In the genomic region with DNA sequence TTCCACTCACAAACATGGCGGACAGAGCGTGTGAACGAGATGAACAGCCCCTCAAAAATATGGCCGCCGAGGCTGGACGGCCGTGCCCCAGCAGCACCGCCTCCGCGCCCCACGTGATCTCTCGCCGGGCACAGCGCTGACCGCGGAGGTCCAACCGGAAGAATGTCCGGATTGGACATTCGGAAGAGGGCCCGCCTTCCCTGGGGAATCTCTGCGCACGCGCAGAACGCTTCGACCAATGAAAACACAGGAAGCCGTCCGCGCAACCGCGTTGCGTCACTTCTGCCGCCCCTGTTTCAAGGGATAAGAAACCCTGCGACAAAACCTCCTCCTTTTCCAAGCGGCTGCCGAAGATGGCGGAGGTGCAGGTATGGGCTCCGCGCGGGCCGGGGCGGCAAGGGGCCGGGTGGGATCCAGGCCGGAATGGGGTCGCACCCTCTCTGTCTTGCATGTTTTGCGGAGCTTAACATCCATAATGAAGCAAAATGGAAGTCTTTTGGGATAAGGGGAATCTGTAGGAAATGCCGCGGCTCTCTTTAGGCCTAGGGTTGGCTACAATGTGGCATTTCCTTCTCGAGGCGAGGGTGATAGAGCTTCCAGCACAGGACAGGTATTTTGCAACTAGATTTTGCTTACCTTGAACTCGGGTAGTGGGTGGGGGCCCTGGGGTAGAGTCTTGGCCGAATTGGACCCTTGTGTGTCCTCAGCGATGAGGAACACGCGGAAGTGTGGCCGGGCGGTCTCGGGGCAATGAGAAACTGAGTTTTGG, we compare ENCODE assay signal across 8 cellular contexts. TPM values are rescaled to one million over a fixed set of nuclear protein-coding genes. Genes with fewer than 3 reads are reported as not detected.
DNase-seq lines count a peak whose midpoint lies in the region; ATAC-seq, FAIRE-seq and TF ChIP-seq lines count a peak whose summit lies in the region.

A gene (plus strand): TSS at position 332 of the 769 bp plus-strand sequence. CDS start 22 bp downstream, at position 354.

- H3F3A ChIP-seq in Loucy (ENCODE audit: low read depth), result peaks cover 8% of the 10 kb centered on the region

- no peak for TF ChIP-seq CTCF in Loucy (conservative IDR thresholded peaks at IDR 0.05; ENCODE audit: low read length)
- no peak for TF ChIP-seq CTCF in natural killer cell (IDR thresholded peaks at IDR 0.05)

- H3K4me1 Mint-ChIP-seq in natural killer cell, result peaks cover 25 to 29% of the 10 kb centered on the region in 2 donors

- TF ChIP-seq POLR2A in H54 (IDR thresholded peaks at IDR 0.05; ENCODE audit: low read depth, low read length), result peak; percentile 96
- peak; percentile 99 for TF ChIP-seq POLR2A in Raji (IDR thresholded peaks at IDR 0.05; ENCODE audit: insufficient read depth, low read depth, low read length)

- peaks cover 50% of the 10 kb centered on the region for H3K79me2 ChIP-seq in Loucy (ENCODE audit: insufficient read depth, low read length)

- intact Hi-C loops in natural killer cell (cut with micrococcal nuclease), result loop anchor here (1.0 to 5.0 kb wide), 3 partner anchors 9 to 390 kb away; a partner anchor contains a TSS

- FAIRE-seq in H54 (lab: Jason Lieb, UNC), result peak; percentile 64

- H3K9ac ChIP-seq in Loucy (ENCODE audit: low read depth, low read length, poor library complexity, severe bottlenecking), result peak within 1 kb of the TSS; percentile 98

- peaks cover 35% of the 10 kb centered on the region for H3K36me3 ChIP-seq in Loucy (ENCODE audit: insufficient read depth, low read length)

- peak; percentile 90 to 98 (median 94) for ATAC-seq in natural killer cell

- peak within 1 kb of the TSS; percentile 92 to 98 for H3K27ac Mint-ChIP-seq in natural killer cell

- H2AFZ ChIP-seq in Loucy (ENCODE audit: low read length), result peak within 1 kb of the TSS; percentile 66; the same call in 1 of the 2 replicates

- H3K4me1 ChIP-seq in Loucy (ENCODE audit: insufficient read depth, low read length, poor library complexity, severe bottlenecking), result peaks cover 18% of the 10 kb centered on the region

- H3K27me3 Mint-ChIP-seq in natural killer cell (ENCODE audit: low read depth in 2 of 2), result no peaks in the 10 kb centered on the region

- no peaks in the 10 kb centered on the region for H3K9me2 ChIP-seq in Loucy (replicated peaks; ENCODE audit: low read depth, low read length)

- peak within 1 kb of the TSS; percentile 95 for H3K4me3 Mint-ChIP-seq in natural killer cell

- no peaks in the 10 kb centered on the region for H3K9me3 Mint-ChIP-seq in natural killer cell

- H3K4me2 ChIP-seq in Loucy (ENCODE audit: low read depth, low read length, poor library complexity, severe bottlenecking), result peak within 1 kb of the TSS; percentile 95

- no peaks in the 10 kb centered on the region for H3K9me3 ChIP-seq in Loucy (ENCODE audit: insufficient read depth, low read depth, low read length)

- peak within 1 kb of the TSS; percentile 83 for H3K4me3 ChIP-seq in Loucy (ENCODE audit: low read length, poor library complexity, severe bottlenecking)

- peak; percentile 99 for DNase-seq in EL
- peak; percentile 98 for DNase-seq in H54 (ENCODE audit: insufficient read length, low spot score)
- peak; percentile 100 for DNase-seq in activated T-helper 9 cell treated with anti-CD3 and anti-CD28 coated beads, Interleukin-2, amount 50 U/mL, for 16 hours (ENCODE audit: low read depth)
- DNase-seq in fibroblast of peridontal ligament (ENCODE audit: extremely low read depth), result peak; percentile 99
- DNase-seq in natural killer cell, result peak; percentile 99
- DNase-seq in stimulated activated naive CD4-positive, alpha-beta T cell treated with Interleukin-2 at 50 U/mL for 16 hours (lab: John Stamatoyannopoulos, UW), result peak; percentile 99

- H3K27me3 ChIP-seq in Loucy (ENCODE audit: insufficient read depth, low read length, poor library complexity, severe bottlenecking), result peaks cover 9% of the 10 kb centered on the region

- peaks cover 49% of the 10 kb centered on the region for H4K20me1 ChIP-seq in Loucy (ENCODE audit: insufficient read depth, low read length, poor library complexity, severe bottlenecking)

- H3K36me3 Mint-ChIP-seq in natural killer cell, result peaks cover 1% of the 10 kb centered on the region

RNA-seq across cellular contexts. Expression of the gene that starts here (rescaled TPM):
- total RNA-seq in natural killer cell, result 1,000 to 10,000 TPM; 1,881 to 2,284 (median 2,283) TPM

Comparison
In these comparisons a context has a peak if more than half of its experiments do, and no peak if none do; other contexts are left out.
1. Peak in every context shown above with its lines: DNase-seq, ATAC-seq and H3K4me3 ChIP-seq.